8 cellular contexts compared by ENCODE assay signal in the genomic region with DNA sequence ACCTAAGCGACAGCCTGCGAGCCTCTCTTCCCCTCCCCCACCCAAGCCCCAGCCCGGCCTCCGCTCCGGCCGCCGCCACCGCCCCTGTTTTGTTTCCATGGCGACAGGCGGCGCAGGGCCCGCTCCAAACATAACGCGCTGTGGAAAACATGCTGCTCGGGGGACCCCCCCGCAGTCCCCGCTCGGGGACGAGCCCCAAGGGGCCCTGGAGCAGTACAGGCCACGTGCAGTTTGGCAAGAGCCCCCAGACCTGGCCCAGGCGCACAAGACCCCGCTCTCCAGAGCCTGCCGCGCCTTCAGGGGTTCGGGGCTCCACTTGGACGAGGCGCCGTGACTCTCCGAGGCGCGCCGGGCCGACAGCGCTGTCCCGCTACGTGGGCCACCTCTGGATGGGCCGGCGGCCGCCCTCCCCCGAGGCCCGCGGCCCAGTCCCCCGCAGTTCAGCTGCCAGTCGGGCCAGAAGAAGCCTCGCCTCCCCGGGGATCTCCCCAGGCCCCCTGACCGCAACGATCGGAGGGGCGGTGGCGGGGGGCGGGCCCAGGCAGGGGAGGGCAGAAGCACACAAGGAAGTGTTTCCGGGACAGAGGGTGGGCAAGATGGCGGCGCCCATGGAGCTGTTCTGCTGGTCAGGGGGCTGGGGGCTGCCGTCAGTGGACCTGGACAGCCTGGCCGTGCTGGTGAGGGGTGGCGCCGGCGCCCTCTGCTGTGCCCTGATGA. TPM values are rescaled to one million over a fixed set of nuclear protein-coding genes. Genes with fewer than 3 reads are reported as not detected.
DNase-seq lines count a peak whose midpoint lies in the region; ATAC-seq and TF ChIP-seq lines count a peak whose summit lies in the region.

MTX1 (plus strand) TSS at position 40 of the 717 bp plus-strand sequence; CDS start at position 150, 110 bp downstream.

- DNase-seq in COLO829 (ENCODE audit: low spot score) (peak; percentile 78), HuH-7 (ENCODE audit: low spot score) (peak; percentile 94), PC-9 (peak; percentile 60 to 85)
- DNase-seq in activated T-cell treated with anti-CD3 and anti-CD28 coated beads, Interleukin-2, amount 50 U/mL, for 24 hours: peak; percentile 91
- peak; percentile 78 to 86 for DNase-seq in stimulated activated CD8-positive, alpha-beta memory T cell treated with anti-CD3 and anti-CD28 coated beads, Interleukin-7, amount 100 ng/mL, for 4 hours (ENCODE audit: low read depth in 2 of 2)

- no peak for TF ChIP-seq CTCF in PC-9 (conservative IDR thresholded peaks at IDR 0.05)

- CTCF ChIA-PET in PC-9 (lab: Charles Lee): interaction anchor here (0.7 to 1.0 kb wide), 4 partner anchors 16 to 440 kb away, joined by 3 to 4 read pairs (median 3); no protein-coding TSS in a partner anchor

- peaks cover 18% of the 10 kb centered on the region for H3K79me2 ChIP-seq in PC-9 (ENCODE audit: low read depth)

- no peaks in the 10 kb centered on the region for H3K9me2 ChIP-seq in PC-9 (ENCODE audit: insufficient read depth)

- intact Hi-C loops in PC-9 (cut with micrococcal nuclease; ENCODE audit: unreplicated experiment): loop anchor here (1.0 kb wide), 1 partner anchor 36 kb away; the partner anchor contains the start of genes KRTCAP2 and TRIM46

- H3K4me1 ChIP-seq in PC-9 (replicated peaks; ENCODE audit: insufficient read depth) (peaks cover 26% of the 10 kb centered on the region), muscle layer of duodenum (ENCODE audit: control insufficient read depth in 1 of 2, insufficient read depth in 2 of 2, low read length in 2 of 2) (peaks cover 14 to 37% of the 10 kb centered on the region in 2 donors)

- peaks cover 11% of the 10 kb centered on the region; the same call in 1 of the 2 replicates for H3F3A ChIP-seq in PC-9 (ENCODE audit: insufficient read depth, low read depth)

- ATAC-seq in GM21360 (IDR thresholded peaks at IDR 0.05; ENCODE audit: unreplicated experiment): peak; percentile 53
- peak; percentile 73 for ATAC-seq in esophagus mucosa

- peak within 1 kb of the TSS; percentile 78 for H3K4me3 ChIP-seq in PC-9
- peak within 1 kb of the TSS; percentile 92 to 99 for H3K4me3 ChIP-seq in muscle layer of duodenum (ENCODE audit: low read depth in 1 of 2, low read length in 2 of 2)

- peak within 1 kb of the TSS; percentile 93 for H3K4me3 Mint-ChIP-seq in activated T-cell treated with anti-CD3 and anti-CD28 coated beads, Interleukin-2, amount 50 U/mL, for 24 hours

- H4K20me1 ChIP-seq in PC-9 (ENCODE audit: insufficient read depth): no peaks in the 10 kb centered on the region

- peak within 1 kb of the TSS; percentile 91 for H3K27ac Mint-ChIP-seq in activated T-cell treated with anti-CD3 and anti-CD28 coated beads, Interleukin-2, amount 50 U/mL, for 24 hours

- H3K36me3 ChIP-seq in PC-9 (ENCODE audit: low read depth): no peaks in the 10 kb centered on the region
- peaks cover 0 to 17% of the 10 kb centered on the region in 2 donors for H3K36me3 ChIP-seq in muscle layer of duodenum (ENCODE audit: control insufficient read depth in 1 of 2, insufficient read depth in 2 of 2, low read length in 2 of 2)

- peaks cover 26% of the 10 kb centered on the region for H3K36me3 Mint-ChIP-seq in activated T-cell treated with anti-CD3 and anti-CD28 coated beads, Interleukin-2, amount 50 U/mL, for 24 hours (ENCODE audit: low read depth)

- peak within 1 kb of the TSS; percentile 91 for H2AFZ ChIP-seq in PC-9

- no TSS peak for BruUV-seq in PC-9 (replicated peaks; lab: Mats Ljungman, UMichigan)

- H3K9me3 Mint-ChIP-seq in activated T-cell treated with anti-CD3 and anti-CD28 coated beads, Interleukin-2, amount 50 U/mL, for 24 hours: no peaks in the 10 kb centered on the region

- H3K9me3 ChIP-seq in PC-9 (ENCODE audit: insufficient read depth, low read depth) (no peaks in the 10 kb centered on the region), muscle layer of duodenum (ENCODE audit: control insufficient read depth in 1 of 2, low read length in 2 of 2) (no peaks in the 10 kb centered on the region)

- H3K4me2 ChIP-seq in PC-9: peak within 1 kb of the TSS; percentile 98

- no peaks in the 10 kb centered on the region for H3K27me3 Mint-ChIP-seq in activated T-cell treated with anti-CD3 and anti-CD28 coated beads, Interleukin-2, amount 50 U/mL, for 24 hours

- H3K4me1 Mint-ChIP-seq in activated T-cell treated with anti-CD3 and anti-CD28 coated beads, Interleukin-2, amount 50 U/mL, for 24 hours (ENCODE audit: low read depth): peaks cover 30% of the 10 kb centered on the region

- POLR2A ChIA-PET in PC-9 (lab: Charles Lee; ENCODE audit: unreplicated experiment): interaction anchor here (0.6 to 1.0 kb wide), 5 partner anchors 14 to 798 kb away, joined by 3 to 7 read pairs (median 4); no protein-coding TSS in a partner anchor

- H3K27ac ChIP-seq in PC-9: peak within 1 kb of the TSS; percentile 74
- peak within 1 kb of the TSS; percentile 97 for H3K27ac ChIP-seq in muscle layer of duodenum (ENCODE audit: low read length)

- no peaks in the 10 kb centered on the region for H3K27me3 ChIP-seq in PC-9 (ENCODE audit: insufficient read depth, low read depth)
- no peaks in the 10 kb centered on the region for H3K27me3 ChIP-seq in muscle layer of duodenum (ENCODE audit: low read depth, low read length)

RNA-seq across cellular contexts. Expression of gene MTX1, which starts in this region (rescaled TPM):
- total RNA-seq in PC-9 (2021): 56.1 and 68.9 TPM in 2 replicates
- 36.5 TPM for total RNA-seq in esophagus mucosa

Comparison
In these comparisons a context has a peak if more than half of its experiments do, and no peak if none do; other contexts are left out.
1. Peak in every context shown above with its lines: DNase-seq, ATAC-seq, H3K4me3 ChIP-seq and H3K27ac ChIP-seq.